Comparison of ENCODE assay signal across 2 cellular contexts in genomic region chr1:109365642-109366204, GRCh38.
TF ChIP-seq lines count a peak whose summit lies in the region.

No MANE protein-coding gene starts in this region.

TF ChIP-seq in K562, 482 proteins besides CTCF, POLR2A, EP300 and RAD21:
- TF ChIP-seq ZNF143 (CRISPR knock-in tag; IDR thresholded peaks at IDR 0.05) = no peak
- no peak for TF ChIP-seq ZNF316 (IDR thresholded peaks at IDR 0.05)
- peak; percentile 50 for TF ChIP-seq NFIC (IDR thresholded peaks at IDR 0.05)

TF ChIP-seq in liver, 16 proteins besides CTCF, POLR2A, EP300 and RAD21:
- TF ChIP-seq GABPA (IDR thresholded peaks at IDR 0.05 in 1 of 2, conservative IDR thresholded peaks at IDR 0.05 in 1 of 2) (no peak), HNF4A (conservative IDR thresholded peaks at IDR 0.05) (peak; percentile 35 to 56), FOXA1 (IDR thresholded peaks at IDR 0.05) (no peak), SP1 (IDR thresholded peaks at IDR 0.05) (no peak), MAX (IDR thresholded peaks at IDR 0.05) (no peak), RXRA (IDR thresholded peaks at IDR 0.05) (peak; percentile 36 to 59), REST (IDR thresholded peaks at IDR 0.05) (no peak)
